8 cellular contexts compared by ENCODE assay signal in genomic region chr9:91211919-91212318, GRCh38.
DNase-seq lines count a peak whose midpoint lies in the region; ATAC-seq, FAIRE-seq and TF ChIP-seq lines count a peak whose summit lies in the region.

No MANE protein-coding gene starts in this region.

- peaks cover 23% of the 10 kb centered on the region for H3K4me1 ChIP-seq in A549
- H3K4me1 ChIP-seq in mucosa of rectum (ENCODE audit: control insufficient read depth in 2 of 2, insufficient read depth in 2 of 2, low read length in 2 of 2) = peaks cover 11 to 28% of the 10 kb centered on the region in 2 donors

- TF ChIP-seq EP300 in A549 (IDR thresholded peaks at IDR 0.05) = no peak

- H3K4me3 ChIP-seq in A549 = no peak overlapping the region
- peak overlapping the region; percentile 25 to 50 for H3K4me3 ChIP-seq in mucosa of rectum (ENCODE audit: low read length in 2 of 2)

- no peak for TF ChIP-seq RAD21 in A549 (conservative IDR thresholded peaks at IDR 0.05 in 1 of 2, IDR thresholded peaks at IDR 0.05 in 1 of 2)

- no peaks in the 10 kb centered on the region for H3K36me3 ChIP-seq in mucosa of rectum (ENCODE audit: control insufficient read depth in 2 of 2, insufficient read depth in 2 of 2, low read length in 2 of 2)

- intact Hi-C loops in posterior vena cava (cut with DNase I) = no loop called here

- TF ChIP-seq POLR2A in A549 (IDR thresholded peaks at IDR 0.05; ENCODE audit: low read length) = no peak

- 71% methylated on average over 5 of the region's 5 CpGs for WGBS in A549 (ENCODE audit: missing lambda C conversion rate)

- peaks cover 29% of the 10 kb centered on the region for H3K36me3 Mint-ChIP-seq in activated naive CD8-positive, alpha-beta T cell treated with anti-CD3 and anti-CD28 coated beads for 36 hours

- H3K9me3 Mint-ChIP-seq in activated naive CD8-positive, alpha-beta T cell treated with anti-CD3 and anti-CD28 coated beads for 36 hours = peaks cover 1% of the 10 kb centered on the region

- no peak for FAIRE-seq in A549 (lab: Jason Lieb, UNC)

- CTCF ChIA-PET in A549 (lab: Yijun Ruan, JAX) = no interaction called here

- H3K4me1 Mint-ChIP-seq in activated naive CD8-positive, alpha-beta T cell treated with anti-CD3 and anti-CD28 coated beads for 36 hours = peaks cover 46% of the 10 kb centered on the region

- POLR2A ChIA-PET in A549 (lab: Yijun Ruan, JAX) = no interaction called here

- no peaks in the 10 kb centered on the region for H3K27me3 Mint-ChIP-seq in activated naive CD8-positive, alpha-beta T cell treated with anti-CD3 and anti-CD28 coated beads for 36 hours

- no peaks in the 10 kb centered on the region for H3K27me3 ChIP-seq in mucosa of rectum (ENCODE audit: control insufficient read depth in 2 of 2, insufficient read depth in 2 of 2, low read length in 2 of 2)

- no peak overlapping the region for H3K9ac ChIP-seq in mucosa of rectum (ENCODE audit: low read depth in 1 of 2, low read length in 2 of 2)

- H3K4me2 ChIP-seq in A549 = peak overlapping the region; percentile 44; the same call in 2 of the 3 replicates

- TF ChIP-seq CTCF in A549 (IDR thresholded peaks at IDR 0.05) = no peak

- H3K9me3 ChIP-seq in A549 = no peaks in the 10 kb centered on the region
- no peaks in the 10 kb centered on the region for H3K9me3 ChIP-seq in mucosa of rectum (ENCODE audit: control insufficient read depth in 2 of 2, low read length in 2 of 2)

- H3K27ac Mint-ChIP-seq in activated naive CD8-positive, alpha-beta T cell treated with anti-CD3 and anti-CD28 coated beads for 36 hours = peak overlapping the region; percentile 93

- ATAC-seq in A549 = peak in 1 of 2 experiments; percentile 43; a peak in 2 of 6 replicates
- peak; percentile 35 for ATAC-seq in HG02678 (IDR thresholded peaks at IDR 0.05; ENCODE audit: unreplicated experiment)
- no peak for ATAC-seq in GM19351 (IDR thresholded peaks at IDR 0.05; ENCODE audit: unreplicated experiment)

- DNase-seq in A549 (ENCODE audit: low read depth in 1 of 2, low spot score in 1 of 2) (no peak), posterior vena cava (ENCODE audit: low spot score) (no peak), NCI-H345 treated with DMSO at 0.1 percent for 48 hours (lab: John Stamatoyannopoulos, UW; ENCODE audit: unreplicated experiment) (no peak), COR-L47 (lab: John Stamatoyannopoulos, UW) (no peak)
- peak; percentile 27 for DNase-seq in activated naive CD8-positive, alpha-beta T cell treated with anti-CD3 and anti-CD28 coated beads for 36 hours

- H3K4me3 Mint-ChIP-seq in activated naive CD8-positive, alpha-beta T cell treated with anti-CD3 and anti-CD28 coated beads for 36 hours = no peak overlapping the region

- peak overlapping the region in 1 of 2 experiments; percentile 42; a peak in 3 of 6 replicates for H3K27ac ChIP-seq in A549
- peak overlapping the region in 1 of 2 donors; percentile 15 for H3K27ac ChIP-seq in mucosa of rectum (ENCODE audit: low read depth in 2 of 2, low read length in 2 of 2)

TF ChIP-seq in A549, 52 proteins besides CTCF, POLR2A, EP300 and RAD21:
- TF ChIP-seq HDAC2 (IDR thresholded peaks at IDR 0.05) (no peak), NR3C1 (IDR thresholded peaks at IDR 0.05) (no peak), USF2 (IDR thresholded peaks at IDR 0.05) (no peak), PHF8 (IDR thresholded peaks at IDR 0.05; ENCODE audit: borderline replicate concordance, low read depth) (no peak), BHLHE40 (IDR thresholded peaks at IDR 0.05; ENCODE audit: low read depth, low read length) (no peak), SMC3 (IDR thresholded peaks at IDR 0.05) (no peak), FOSB (CRISPR knock-in tag; IDR thresholded peaks at IDR 0.05) (no peak)
